In the genomic region with DNA sequence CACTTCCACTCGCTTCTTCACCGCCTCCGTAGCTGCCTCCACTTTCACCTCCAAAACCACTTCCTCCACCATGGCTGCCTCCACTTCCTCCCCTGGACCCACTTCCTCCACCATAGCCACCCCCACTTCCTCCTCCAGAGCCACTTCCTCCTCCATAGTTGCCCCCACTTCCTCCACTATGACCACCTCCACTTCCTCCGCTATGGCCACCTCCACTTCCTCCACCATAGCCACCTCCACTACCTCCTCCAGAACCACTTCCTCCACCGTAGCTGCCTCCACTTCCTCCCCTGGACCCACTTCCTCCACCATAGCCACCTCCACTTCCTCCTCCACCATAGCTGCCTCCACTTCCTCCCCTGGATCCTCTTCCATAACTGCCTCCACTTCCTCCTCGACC, we compare ENCODE assay signal across 1 cellular context.
TF ChIP-seq lines count a peak whose summit lies in the region.

No MANE protein-coding gene starts in this region.

TF ChIP-seq in H1, 55 proteins besides CTCF, POLR2A, EP300 and RAD21:
- no peak for TF ChIP-seq SP4 (IDR thresholded peaks at IDR 0.05; ENCODE audit: low read length)
- TF ChIP-seq GTF2F1 (IDR thresholded peaks at IDR 0.05; ENCODE audit: borderline replicate concordance, low read depth, low read length): no peak
- no peak for TF ChIP-seq CTBP2 (IDR thresholded peaks at IDR 0.05; ENCODE audit: borderline replicate concordance, insufficient read depth, insufficient read length, low read length)
- TF ChIP-seq RBBP5 (IDR thresholded peaks at IDR 0.05; ENCODE audit: borderline replicate concordance, low read depth, low read length): no peak
- TF ChIP-seq, protein P1, sequence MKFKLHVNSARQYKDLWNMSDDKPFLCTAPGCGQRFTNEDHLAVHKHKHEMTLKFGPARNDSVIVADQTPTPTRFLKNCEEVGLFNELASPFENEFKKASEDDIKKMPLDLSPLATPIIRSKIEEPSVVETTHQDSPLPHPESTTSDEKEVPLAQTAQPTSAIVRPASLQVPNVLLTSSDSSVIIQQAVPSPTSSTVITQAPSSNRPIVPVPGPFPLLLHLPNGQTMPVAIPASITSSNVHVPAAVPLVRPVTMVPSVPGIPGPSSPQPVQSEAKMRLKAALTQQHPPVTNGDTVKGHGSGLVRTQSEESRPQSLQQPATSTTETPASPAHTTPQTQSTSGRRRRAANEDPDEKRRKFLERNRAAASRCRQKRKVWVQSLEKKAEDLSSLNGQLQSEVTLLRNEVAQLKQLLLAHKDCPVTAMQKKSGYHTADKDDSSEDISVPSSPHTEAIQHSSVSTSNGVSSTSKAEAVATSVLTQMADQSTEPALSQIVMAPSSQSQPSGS (IDR thresholded peaks at IDR 0.05; ENCODE audit: low read length): no peak
- TF ChIP-seq SP1 (IDR thresholded peaks at IDR 0.05; ENCODE audit: low read depth, low read length): no peak
- TF ChIP-seq YY1 (IDR thresholded peaks at IDR 0.05; ENCODE audit: low read depth, low read length): no peak
TF ChIP-seq in H1: peak in this region for 0.
